11 cellular contexts compared by ENCODE assay signal in the genomic region with DNA sequence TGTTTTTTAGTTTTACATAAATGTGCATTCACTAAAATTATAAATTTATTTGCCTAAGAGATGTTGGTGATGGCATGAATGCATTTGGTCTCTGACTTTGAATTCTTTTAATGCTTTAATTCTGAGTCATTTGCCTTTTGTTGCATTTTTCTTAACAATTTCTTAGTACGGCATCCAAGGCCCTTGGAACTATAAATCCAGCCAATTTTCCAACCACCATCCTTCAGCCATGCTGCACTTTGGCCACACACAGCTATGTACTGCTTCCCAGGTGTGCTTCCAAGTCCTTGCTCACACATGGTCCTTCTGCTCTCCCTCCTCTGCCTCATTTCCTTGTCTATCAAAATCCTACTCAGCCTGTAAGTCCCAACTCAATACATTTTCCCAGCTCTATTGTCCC.
DNase-seq lines count a peak whose midpoint lies in the region; ATAC-seq and TF ChIP-seq lines count a peak whose summit lies in the region.
"Had no signal": no experiment of that assay in that cellular context is flagged by ENCODE, and none has a peak within 500 bp of the region (broad histone marks: within the 10 kb centered on the region; RNA-seq: fewer than 3 reads in every experiment).

No MANE protein-coding gene starts in this region.

- no peak overlapping the region for H3K14ac ChIP-seq in mesenchymal stem cell (ENCODE audit: low read length in 2 of 2)

- TF ChIP-seq CTCF in ascending aorta (IDR thresholded peaks at IDR 0.05): no peak

- peak overlapping the region; percentile 28 for H3K9ac ChIP-seq in mesenchymal stem cell (ENCODE audit: low read length)

- no peak overlapping the region for H4K91ac ChIP-seq in mesenchymal stem cell (ENCODE audit: low read length)

- H3K79me1 ChIP-seq in mesenchymal stem cell (replicated peaks; ENCODE audit: low read length, poor library complexity, severe bottlenecking): peaks cover 5% of the 10 kb centered on the region

- no peak for DNase-seq in right cardiac atrium
- DNase-seq in Right ventricle myocardium inferior (ENCODE audit: missing footprints): no peak
- DNase-seq in ascending aorta (ENCODE audit: low spot score in 2 of 2): peak in 1 of 2 donors; percentile 63
- DNase-seq in mesenchymal stem cell: no peak
- DNase-seq in NCI-H774 (lab: John Stamatoyannopoulos, UW): no peak
- no peak for DNase-seq in HT-29 (ENCODE audit: low spot score)
- DNase-seq: activated CD4-positive, alpha-beta T cell treated with anti-CD3 and anti-CD28 coated beads for 1 hour; activated naive CD4-positive, alpha-beta T cell; left cardiac atrium had no signal

- H3K4me3 ChIP-seq in right cardiac atrium (ENCODE audit: low read length): no peak overlapping the region
- no peak overlapping the region for H3K4me3 ChIP-seq in ascending aorta
- peak overlapping the region in 1 of 2 experiments; percentile 42 for H3K4me3 ChIP-seq in mesenchymal stem cell (ENCODE audit: insufficient read depth in 1 of 2, low read depth in 1 of 2, low read length in 2 of 2)

- ATAC-seq in right cardiac atrium: no peak
- ATAC-seq in Right ventricle myocardium inferior: no peak
- ATAC-seq in esophagus mucosa: no peak
- no peak for ATAC-seq in HG03025 (IDR thresholded peaks at IDR 0.05; ENCODE audit: low FRiP score, unreplicated experiment)

- no peak overlapping the region for H2BK5ac ChIP-seq in mesenchymal stem cell (ENCODE audit: low read depth, low read length, poor library complexity, severe bottlenecking)

- H3K27me3 ChIP-seq in right cardiac atrium (ENCODE audit: control insufficient read depth, insufficient read depth) (no peaks in the 10 kb centered on the region), ascending aorta (no peaks in the 10 kb centered on the region), mesenchymal stem cell (ENCODE audit: control insufficient read depth in 1 of 2, insufficient read depth in 1 of 2, low read length in 2 of 2) (no peaks in the 10 kb centered on the region)

- no peak overlapping the region for H3K23ac ChIP-seq in mesenchymal stem cell (ENCODE audit: low read length in 2 of 2)

- no peak overlapping the region for H2BK15ac ChIP-seq in mesenchymal stem cell (ENCODE audit: low read depth, poor library complexity, severe bottlenecking)

- no peak overlapping the region for H4K8ac ChIP-seq in mesenchymal stem cell (ENCODE audit: low read length)

- H3K4me1 ChIP-seq in right cardiac atrium (ENCODE audit: control insufficient read depth, insufficient read depth, low read length) (peaks cover 40% of the 10 kb centered on the region), ascending aorta (peaks cover 50 to 85% of the 10 kb centered on the region in 2 donors), mesenchymal stem cell (ENCODE audit: control insufficient read depth, insufficient read depth, low read depth, low read length) (peaks cover 17% of the 10 kb centered on the region)

- H3K18ac ChIP-seq in mesenchymal stem cell (ENCODE audit: low read depth in 1 of 2, low read length in 2 of 2): no peak overlapping the region

- H2AFZ ChIP-seq in mesenchymal stem cell (ENCODE audit: low read depth, low read length): no peak overlapping the region

- no peak overlapping the region for H2BK12ac ChIP-seq in mesenchymal stem cell (ENCODE audit: low read length in 2 of 2)

- H3K4ac ChIP-seq in mesenchymal stem cell (ENCODE audit: low read depth in 1 of 2, low read length in 2 of 2): no peak overlapping the region

- no peak overlapping the region for H2AK5ac ChIP-seq in mesenchymal stem cell (ENCODE audit: low read length, severe bottlenecking)

- H3K27ac ChIP-seq in right cardiac atrium (ENCODE audit: low read length) (peak overlapping the region; percentile 50), ascending aorta (peak overlapping the region; percentile 89 to 92), mesenchymal stem cell (ENCODE audit: low read length, poor library complexity, severe bottlenecking) (no peak overlapping the region)

- H3K4me2 ChIP-seq in mesenchymal stem cell (ENCODE audit: low read length, poor library complexity, severe bottlenecking): no peak overlapping the region

- H2BK120ac ChIP-seq in mesenchymal stem cell (ENCODE audit: low read depth, low read length): no peak overlapping the region

- no peaks in the 10 kb centered on the region for H3K9me3 ChIP-seq in right cardiac atrium (ENCODE audit: control insufficient read depth, low read length)
- no peaks in the 10 kb centered on the region for H3K9me3 ChIP-seq in ascending aorta
- no peaks in the 10 kb centered on the region for H3K9me3 ChIP-seq in mesenchymal stem cell (ENCODE audit: control insufficient read depth, low read length)

- peaks cover 0 to 4% of the 10 kb centered on the region in 2 donors for H3K36me3 ChIP-seq in ascending aorta
- H3K36me3 ChIP-seq in mesenchymal stem cell (ENCODE audit: control insufficient read depth in 1 of 2, insufficient read depth in 2 of 2, low read depth in 1 of 2, low read length in 2 of 2): peaks cover 7 to 10% of the 10 kb centered on the region in 2 experiments

- intact Hi-C loops in right cardiac atrium (cut with DNase I) (no loop called here), Right ventricle myocardium inferior (cut with DNase I) (no loop called here), ascending aorta (cut with DNase I) (no loop called here)

- 61% methylated on average over 1 of the region's 1 CpG for WGBS in right cardiac atrium
- WGBS in mesenchymal stem cell: 4% methylated on average over 1 of the region's 1 CpG
